Comparison of ENCODE assay signal across 19 cellular contexts in the genomic region with DNA sequence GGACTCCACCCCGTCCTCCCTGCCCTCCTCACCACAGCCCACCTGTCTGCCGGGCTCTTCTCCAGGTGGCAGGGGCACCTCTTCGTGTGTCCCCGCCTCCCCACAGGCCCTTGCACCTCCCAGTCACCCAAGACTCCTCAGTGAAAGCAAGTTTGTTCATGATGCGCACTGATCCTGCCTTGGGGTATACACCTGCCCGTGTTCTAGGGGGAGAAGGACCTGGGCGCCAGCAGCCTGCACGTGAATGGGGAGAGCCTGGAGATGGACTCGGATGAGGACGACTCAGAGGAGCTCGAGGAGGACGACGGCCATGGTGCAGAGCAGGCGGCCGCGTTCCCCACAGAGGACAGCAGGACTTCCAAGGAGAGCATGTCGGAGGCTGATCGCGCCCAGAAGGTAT.
DNase-seq lines count a peak whose midpoint lies in the region; ATAC-seq and TF ChIP-seq lines count a peak whose summit lies in the region.
"Had no signal": no experiment of that assay in that cellular context is flagged by ENCODE, and none has a peak within 500 bp of the region (broad histone marks: within the 10 kb centered on the region; RNA-seq: fewer than 3 reads in every experiment).

No MANE protein-coding gene starts in this region.

- DNase-seq in glutamatergic neuron (no peak), progenitor cell of endocrine pancreas (ENCODE audit: low spot score, unreplicated experiment) (no peak), LoVo (ENCODE audit: low spot score) (no peak)
- DNase-seq: C1 segment of cervical spinal cord, DMS 273 treated with DMSO at 0.1 percent for 48 hours, HFFc6, KBM-7, NCI-H1436 treated with DMSO at 0.1 percent for 48 hours, NCI-H2029 treated with DMSO at 0.1 percent for 48 hours, NCI-H510A, NCI-H774, Right ventricle myocardium superior had no signal

- peak overlapping the region; percentile 89 for H3K27ac ChIP-seq in C4-2B
- H3K27ac ChIP-seq in VCaP = peak overlapping the region; percentile 67
- H3K27ac ChIP-seq: A549, SK-N-MC had no signal

- H3K27ac Mint-ChIP-seq in glutamatergic neuron (ENCODE audit: unreplicated experiment) = peak overlapping the region; percentile 52
- peak overlapping the region; percentile 62 for H3K27ac Mint-ChIP-seq in progenitor cell of endocrine pancreas
- H3K27ac Mint-ChIP-seq: HFFc6 had no signal

- H3K4me1 Mint-ChIP-seq in glutamatergic neuron (ENCODE audit: low read depth, unreplicated experiment) (peaks cover 24% of the 10 kb centered on the region), progenitor cell of endocrine pancreas (ENCODE audit: low read depth) (peaks cover 2% of the 10 kb centered on the region)

- H3K9me3 Mint-ChIP-seq in glutamatergic neuron (ENCODE audit: unreplicated experiment) (peaks cover 2% of the 10 kb centered on the region), progenitor cell of endocrine pancreas (ENCODE audit: low read depth) (no peaks in the 10 kb centered on the region)
- H3K9me3 Mint-ChIP-seq: HFFc6 had no signal

- no peak for TF ChIP-seq CTCF in C4-2B (conservative IDR thresholded peaks at IDR 0.05)
- TF ChIP-seq CTCF in VCaP (conservative IDR thresholded peaks at IDR 0.05) = no peak
- TF ChIP-seq CTCF in glutamatergic neuron (IDR thresholded peaks at IDR 0.05; ENCODE audit: partially characterized antibody, unreplicated experiment) = no peak
- no peak for TF ChIP-seq CTCF in progenitor cell of endocrine pancreas (IDR thresholded peaks at IDR 0.05; ENCODE audit: unreplicated experiment)

- H3K36me3 Mint-ChIP-seq in glutamatergic neuron (ENCODE audit: unreplicated experiment) (peaks cover 2% of the 10 kb centered on the region), progenitor cell of endocrine pancreas (ENCODE audit: insufficient read depth) (peaks cover 20% of the 10 kb centered on the region)

- ATAC-seq in GM21717 (IDR thresholded peaks at IDR 0.05; ENCODE audit: unreplicated experiment) (no peak), HG03469 (IDR thresholded peaks at IDR 0.05; ENCODE audit: unreplicated experiment) (no peak)
- ATAC-seq: A549, Panc1 had no signal

- H3K4me3 Mint-ChIP-seq in glutamatergic neuron (ENCODE audit: unreplicated experiment) = no peak overlapping the region
- H3K4me3 Mint-ChIP-seq in progenitor cell of endocrine pancreas (ENCODE audit: low read depth) = no peak overlapping the region
- H3K4me3 Mint-ChIP-seq: HFFc6 had no signal

- H3K27me3 Mint-ChIP-seq in glutamatergic neuron (ENCODE audit: unreplicated experiment) (peaks cover 14% of the 10 kb centered on the region), progenitor cell of endocrine pancreas (no peaks in the 10 kb centered on the region)
